ENCODE assay signal across 8 cellular contexts in genomic region chr10:91369978-91370589, GRCh38. TPM values are rescaled to one million over a fixed set of nuclear protein-coding genes. Genes with fewer than 3 reads are reported as not detected.
DNase-seq lines count a peak whose midpoint lies in the region; FAIRE-seq and TF ChIP-seq lines count a peak whose summit lies in the region.
"Not testable (repeated sequence)": the region's sequence is repeated elsewhere in the genome, so short reads cannot be mapped to it uniquely, and the experiment has no call there.

No MANE protein-coding gene starts in this region.

- H3K9ac ChIP-seq in MM.1S (ENCODE audit: low read length); liver (ENCODE audit: low read depth in 1 of 2, low read length in 2 of 2): not testable (repeated sequence)

- not testable (repeated sequence) for H3K36me3 ChIP-seq in Caco-2 (ENCODE audit: control insufficient read depth, insufficient read depth, low read length); MM.1S (replicated peaks; ENCODE audit: insufficient read depth, low read length); liver (ENCODE audit: control insufficient read depth in 4 of 4, insufficient read depth in 3 of 4, low read depth in 1 of 4, low read length in 3 of 4); transverse colon

- POLR2A ChIA-PET in Caco-2 (lab: Charles Lee), result not testable (repeated sequence)

- not testable (repeated sequence) for H3K4me3 Mint-ChIP-seq in Caco-2 (ENCODE audit: unreplicated experiment); brain

- H3K27ac Mint-ChIP-seq in Caco-2 (ENCODE audit: unreplicated experiment); brain: not testable (repeated sequence)

- TF ChIP-seq EP300 in transverse colon (IDR thresholded peaks at IDR 0.05; ENCODE audit: low read depth), result not testable (repeated sequence)

- not testable (repeated sequence) for H3F3A ChIP-seq in MM.1S (ENCODE audit: insufficient read depth, low read length)

- not testable (repeated sequence) for H3K4me2 ChIP-seq in MM.1S (ENCODE audit: low read depth, low read length)

- TF ChIP-seq CTCF in Caco-2 (IDR thresholded peaks at IDR 0.05; ENCODE audit: insufficient read depth in 1 of 2, low read depth in 1 of 2, low read length in 1 of 2, severe bottlenecking in 1 of 2, unreplicated experiment in 1 of 2) (peak; percentile 41 to 58), MM.1S (IDR thresholded peaks at IDR 0.05; ENCODE audit: low read length) (peak; percentile 38), brain (conservative IDR thresholded peaks at IDR 0.05) (peak; percentile 15 to 18), fibroblast of pulmonary artery (IDR thresholded peaks at IDR 0.05; ENCODE audit: low read length, missing control alignments) (peak; percentile 74), liver (IDR thresholded peaks at IDR 0.05; ENCODE audit: low read depth, low read length, missing input control) (peak; percentile 58), transverse colon (IDR thresholded peaks at IDR 0.05) (peak in 4 of 5 experiments; percentile 19 to 31 (median 20))

- intact Hi-C loops in Caco-2 (cut with micrococcal nuclease; ENCODE audit: unreplicated experiment), result loop anchor here (1.0 kb wide), 1 partner anchor 72 kb away; no protein-coding TSS in a partner anchor
- intact Hi-C loops in transverse colon (cut with DNase I; ENCODE audit: low total_unique reads), result not testable (repeated sequence)

- H3K79me2 ChIP-seq in MM.1S (ENCODE audit: low read length), result not testable (repeated sequence)

- H2AFZ ChIP-seq in MM.1S (ENCODE audit: low read length), result not testable (repeated sequence)

- not testable (repeated sequence) for H3K27ac ChIP-seq in MM.1S (ENCODE audit: low read length); liver (ENCODE audit: low read depth in 1 of 2, low read length in 2 of 2); transverse colon

- not testable (repeated sequence) for H3K36me3 Mint-ChIP-seq in Caco-2 (ENCODE audit: insufficient read depth, unreplicated experiment); brain

- peaks cover 12% of the 10 kb centered on the region for H3K27me3 Mint-ChIP-seq in Caco-2 (ENCODE audit: insufficient read depth, unreplicated experiment)
- H3K27me3 Mint-ChIP-seq in brain, result not testable (repeated sequence)

- TF ChIP-seq POLR2A in H54 (IDR thresholded peaks at IDR 0.05; ENCODE audit: low read depth, low read length); transverse colon (IDR thresholded peaks at IDR 0.05): not testable (repeated sequence)

- H3K9me3 Mint-ChIP-seq in Caco-2 (ENCODE audit: unreplicated experiment) (peaks cover 13% of the 10 kb centered on the region), brain (peaks cover 16 to 30% (median 25%) of the 10 kb centered on the region in 5 experiments)

- H3K4me3 ChIP-seq in Caco-2 (ENCODE audit: low read depth, low read length); MM.1S (ENCODE audit: low read length); fibroblast of pulmonary artery (replicated peaks; ENCODE audit: low read depth, low read length); liver (ENCODE audit: low read depth in 1 of 3, low read length in 3 of 3); transverse colon: not testable (repeated sequence)

- in situ Hi-C loops in transverse colon (cut with MboI; ENCODE audit: low pct_ligation_motif_present in 1 of 4, low pct_unique_long_range_greater_than_20kb in 1 of 4, low sequenced_read_pairs in 3 of 4), result not testable (repeated sequence)

- not testable (repeated sequence) for H3K9me2 ChIP-seq in MM.1S (replicated peaks; ENCODE audit: insufficient read depth, low read length)

- H3K27me3 ChIP-seq in Caco-2 (replicated peaks; ENCODE audit: control insufficient read depth, insufficient read depth, low read length); MM.1S (replicated peaks; ENCODE audit: insufficient read depth, low read length); liver (ENCODE audit: control insufficient read depth in 4 of 4, insufficient read depth in 4 of 4, low read length in 3 of 4); transverse colon: not testable (repeated sequence)

- not testable (repeated sequence) for H3K4me1 Mint-ChIP-seq in Caco-2 (ENCODE audit: low read depth, unreplicated experiment); brain

- not testable (repeated sequence) for BruUV-seq in Caco-2 (replicated peaks; lab: Mats Ljungman, UMichigan)

- not testable (repeated sequence) for H3K9me3 ChIP-seq in Caco-2; MM.1S (replicated peaks; ENCODE audit: insufficient read depth, low read length)
- H3K9me3 ChIP-seq in liver (ENCODE audit: control insufficient read depth in 4 of 4, low read length in 3 of 4) (peaks cover 0 to 12% (median 3%) of the 10 kb centered on the region in 4 donors), transverse colon (peaks cover 8 to 13% of the 10 kb centered on the region in 2 donors)

- CTCF ChIA-PET in Caco-2 (lab: Charles Lee), result interaction anchor here (1.2 kb wide), 1 partner anchor 72 kb away, joined by 13 read pairs; no protein-coding TSS in a partner anchor

- TF ChIP-seq RAD21 in liver (IDR thresholded peaks at IDR 0.05), result peak; percentile 73 to 80

- H4K20me1 ChIP-seq in MM.1S (ENCODE audit: insufficient read depth, low read length), result not testable (repeated sequence)

- DNase-seq in Caco-2 (peak in 1 of 2 experiments; percentile 12), MM.1S (peak; percentile 30), RPMI7951 (ENCODE audit: low read depth) (peak; percentile 41), fibroblast of pulmonary artery (ENCODE audit: low read depth) (peak; percentile 72)
- not testable (repeated sequence) for DNase-seq in H54 (ENCODE audit: insufficient read length, low spot score); transverse colon

- not testable (repeated sequence) for H3K4me1 ChIP-seq in Caco-2; MM.1S (ENCODE audit: low read length); liver (ENCODE audit: control insufficient read depth in 4 of 4, insufficient read depth in 4 of 4, low read length in 3 of 4); transverse colon

- WGBS in liver, result 62% methylated on average over 6 of the region's 6 CpGs
- 70 to 84% methylated on average over 3 to 6 of the region's 6 CpGs for WGBS in transverse colon (ENCODE audit: low coverage in 1 of 2), 2 donors

- peak; percentile 94 for FAIRE-seq in H54 (lab: Jason Lieb, UNC)

RNA-seq across cellular contexts. Expression of gene HECTD2, which starts 40.1 kb away (rescaled TPM):
- total RNA-seq in Caco-2 (2022), result 1.5 and 2.0 TPM in 2 replicates
- 8.5 and 10.0 TPM in 2 replicates for total RNA-seq in RPMI7951 (2014; rRNA removed; shearing (Covaris generic))
- 3.1 TPM for polyA plus RNA-seq in brain (ENCODE audit: insufficient read depth, low read depth, low replicate concordance)
- 1 to 10 TPM; 4.4 to 5.0 TPM for total RNA-seq in liver
- 1 to 10 TPM; 1.0 to 2.0 TPM for polyA plus RNA-seq in liver
- total RNA-seq in transverse colon, result 10 to 100 TPM in 1 of 4 donors, 1 to 10 TPM in 3; 6.8 to 10.3 (median 8.1) TPM

Comparison
In these comparisons a context has a peak if more than half of its experiments do, and no peak if none do; other contexts are left out.
1. CTCF ChIP-seq: peak in every context shown above with its lines; median percentile 74 in fibroblast of pulmonary artery; 58 in liver; 50 in Caco-2; 38 in MM.1S; 20 in transverse colon; 16 in brain.